ENCODE assay signal across 8 cellular contexts in the genomic region with DNA sequence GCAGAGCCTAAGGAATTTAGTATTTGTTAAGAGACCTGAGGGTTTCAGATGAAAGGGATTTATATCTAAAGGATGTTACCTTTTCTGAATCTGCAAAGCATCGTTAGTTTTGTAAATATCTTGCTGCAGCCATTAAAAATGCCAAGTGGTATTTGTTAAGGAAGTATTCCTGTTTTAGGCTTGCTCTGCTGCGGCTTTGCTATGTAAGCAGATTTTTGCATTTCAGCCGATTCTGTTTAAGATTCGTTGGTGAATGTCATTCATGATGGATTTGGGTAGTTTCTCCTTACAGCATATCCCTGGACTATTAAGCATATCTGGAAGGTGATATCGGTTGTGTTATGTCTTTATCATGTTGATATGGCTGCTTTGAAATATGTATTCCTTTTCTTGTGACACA. TPM values are rescaled to one million over a fixed set of nuclear protein-coding genes. Genes with fewer than 3 reads are reported as not detected.
A peak's percentile ranks its signal among the peaks of the same experiment; 100 is the strongest.
DNase-seq lines count a peak whose midpoint lies in the region; ATAC-seq and TF ChIP-seq lines count a peak whose summit lies in the region.

No MANE protein-coding gene starts in this region.

- no peaks in the 10 kb centered on the region for H3K9me3 Mint-ChIP-seq in natural killer cell

- CTCF ChIA-PET in BJ (lab: Yijun Ruan, JAX): no interaction called here

- POLR2A ChIA-PET in BJ (lab: Charles Lee): interaction anchor here (0.6 kb wide), 1 partner anchor 156 kb away, joined by 8 read pairs; no protein-coding TSS in a partner anchor

- H3K4me1 Mint-ChIP-seq in natural killer cell: peaks cover 43 to 44% of the 10 kb centered on the region in 2 donors

- TF ChIP-seq CTCF in BJ (IDR thresholded peaks at IDR 0.05; ENCODE audit: insufficient read depth, low read depth, low read length) (no peak), LNCaP clone FGC (IDR thresholded peaks at IDR 0.05; ENCODE audit: control insufficient read depth, extremely low read depth, insufficient read depth) (no peak), natural killer cell (IDR thresholded peaks at IDR 0.05) (no peak)

- ATAC-seq in natural killer cell (no peak), HG03439 (IDR thresholded peaks at IDR 0.05; ENCODE audit: unreplicated experiment) (no peak)

- H3K27ac Mint-ChIP-seq in natural killer cell: peak overlapping the region; percentile 96 to 98

- H3K36me3 ChIP-seq in BJ (ENCODE audit: control insufficient read depth, insufficient read depth, low read length): 0 out of 2 replicates have a peak, but pooled peaks cover 2% of the 10 kb centered on the region

- no peaks in the 10 kb centered on the region for H3K27me3 ChIP-seq in BJ (ENCODE audit: control insufficient read depth, insufficient read depth, low read length)

- no peaks in the 10 kb centered on the region for H3K27me3 Mint-ChIP-seq in natural killer cell (ENCODE audit: low read depth in 2 of 2)

- H3K4me3 Mint-ChIP-seq in natural killer cell: peak overlapping the region; percentile 99

- intact Hi-C loops in natural killer cell (cut with micrococcal nuclease): no loop called here

- DNase-seq in BJ (ENCODE audit: low read depth) (no peak), LNCaP clone FGC (ENCODE audit: low read depth) (no peak), dermis blood vessel endothelial cell (peak; percentile 3), natural killer cell (no peak), NCI-H128 (lab: John Stamatoyannopoulos, UW; ENCODE audit: unreplicated experiment) (no peak), Ammon's horn (ENCODE audit: low spot score) (no peak)
- DNase-seq in activated effector memory CD4-positive, alpha-beta T cell treated with Interleukin-2 at 50 U/mL for 16 hours: no peak

- H3K36me3 Mint-ChIP-seq in natural killer cell: no peaks in the 10 kb centered on the region

- H3K4me3 ChIP-seq in BJ (ENCODE audit: low read depth, low read length) (peak overlapping the region; percentile 56), LNCaP clone FGC (ENCODE audit: low read depth, low read length) (peak overlapping the region; percentile 73)

RNA-seq across cellular contexts. Expression of gene USP8, which starts 1.0 kb away (rescaled TPM):
- polyA plus RNA-seq in BJ (2011; rRNA removed): 35.2 and 53.3 TPM in 2 replicates
- polyA minus RNA-seq in BJ (2011; rRNA and poly(A)+ RNA removed): 46.4 and 73.2 TPM in 2 replicates
- 51.6 and 80.5 TPM in 2 replicates for total RNA-seq in dermis blood vessel endothelial cell
- total RNA-seq in natural killer cell: 10 to 100 TPM; 81.0 to 87.7 (median 81.4) TPM
